In the genomic region with DNA sequence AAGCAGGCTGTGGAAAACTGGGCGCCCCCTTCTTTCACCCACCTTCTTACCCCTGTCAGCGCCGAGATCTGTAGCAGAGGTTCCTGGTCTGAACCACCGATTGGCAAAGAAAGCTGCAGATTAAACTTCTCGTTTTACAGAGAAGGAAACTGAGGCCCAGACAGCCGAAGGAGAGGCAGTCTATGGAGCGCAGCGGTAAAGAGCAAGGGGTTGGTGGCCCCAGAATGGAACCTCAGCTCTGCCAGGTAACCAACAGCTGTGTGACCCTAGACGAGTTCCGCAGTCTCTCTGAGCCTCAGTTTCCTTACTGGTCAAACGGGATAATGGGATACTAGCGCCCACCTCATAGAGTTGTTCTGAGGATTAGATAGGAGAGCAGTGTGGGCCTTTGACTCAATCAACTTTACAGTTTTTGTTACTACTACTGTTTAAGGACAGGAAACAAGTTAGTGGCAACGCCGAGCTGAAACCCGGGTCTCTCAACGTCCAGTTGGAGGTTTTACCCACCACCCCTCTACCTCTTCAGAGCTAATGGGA, we compare ENCODE assay signal across 22 cellular contexts. TPM values are rescaled to one million over a fixed set of nuclear protein-coding genes. Genes with fewer than 3 reads are reported as not detected.
DNase-seq lines count a peak whose midpoint lies in the region; ATAC-seq, FAIRE-seq and TF ChIP-seq lines count a peak whose summit lies in the region.
"Had no signal": no experiment of that assay in that cellular context is flagged by ENCODE, and none has a peak within 500 bp of the region (broad histone marks: within the 10 kb centered on the region; RNA-seq: fewer than 3 reads in every experiment).

No MANE protein-coding gene starts in this region.

- H3K4me1 ChIP-seq in kidney (ENCODE audit: control insufficient read depth in 1 of 2, insufficient read depth in 1 of 2, low read depth in 1 of 2, low read length in 2 of 2) (peaks cover 0 to 6% of the 10 kb centered on the region in 2 donors), foreskin keratinocyte (no peaks in the 10 kb centered on the region)
- H3K4me1 ChIP-seq: BE2C had no signal

- peaks cover 17% of the 10 kb centered on the region for H3K4me1 Mint-ChIP-seq in activated naive CD4-positive, alpha-beta T cell treated with anti-CD3 and anti-CD28 coated beads, Interleukin-2, amount 10 ng/mL, durations not matched to agents 7 days and 5 days
- H3K4me1 Mint-ChIP-seq in activated T-helper 2 cell treated with anti-CD3 and anti-CD28 coated beads, Interferon-gamma antibody, Interleukin-2, Interleukin-4, amounts not matched to agents 10 μg/mL and 5 μg/mL and 100 μg/mL, durations not matched to agents 14 hours and 24 hours and 36 hours (ENCODE audit: low read depth) = peaks cover 14% of the 10 kb centered on the region
- H3K4me1 Mint-ChIP-seq in stimulated activated naive B cell treated with anti-CD40 and anti-IgM and Interleukin-4, amounts not matched to agents 10 μg/mL and 1 μg/mL and 100 μg/mL, for 72 hours = peaks cover 11 to 49% of the 10 kb centered on the region in 2 donors

- no peaks in the 10 kb centered on the region for H3K9me3 ChIP-seq in kidney (ENCODE audit: control insufficient read depth in 1 of 2, low read length in 2 of 2)
- H3K9me3 ChIP-seq: BE2C had no signal

- CTCF ChIA-PET in activated naive CD4-positive, alpha-beta T cell treated with anti-CD3 and anti-CD28 coated beads, Interleukin-2, amount 10 ng/mL, durations not matched to agents 7 days and 5 days (lab: Charles Lee) = interaction anchor here (1.2 kb wide), 1 partner anchor 17 kb away, joined by 4 read pairs; no protein-coding TSS in a partner anchor

- H3K4me3 ChIP-seq in kidney (ENCODE audit: low read length in 2 of 2) = no peak overlapping the region

- intact Hi-C loops in activated T-helper 2 cell treated with anti-CD3 and anti-CD28 coated beads, Interferon-gamma antibody, Interleukin-2, Interleukin-4, amounts not matched to agents 10 μg/mL and 5 μg/mL and 100 μg/mL, durations not matched to agents 14 hours and 24 hours and 36 hours (cut with micrococcal nuclease) = loop anchor here (5.0 kb wide), 2 partner anchors 106 to 354 kb away; a partner anchor contains a TSS
- intact Hi-C loops in kidney (cut with DNase I) = no loop called here

- H3K4me3 Mint-ChIP-seq in activated naive CD4-positive, alpha-beta T cell treated with anti-CD3 and anti-CD28 coated beads, Interleukin-2, amount 10 ng/mL, durations not matched to agents 7 days and 5 days = no peak overlapping the region
- H3K4me3 Mint-ChIP-seq in activated T-helper 2 cell treated with anti-CD3 and anti-CD28 coated beads, Interferon-gamma antibody, Interleukin-2, Interleukin-4, amounts not matched to agents 10 μg/mL and 5 μg/mL and 100 μg/mL, durations not matched to agents 14 hours and 24 hours and 36 hours (ENCODE audit: low read depth) = no peak overlapping the region
- H3K4me3 Mint-ChIP-seq in stimulated activated naive B cell treated with anti-CD40 and anti-IgM and Interleukin-4, amounts not matched to agents 10 μg/mL and 1 μg/mL and 100 μg/mL, for 72 hours = peak overlapping the region in 1 of 2 donors; percentile 72

- TF ChIP-seq CTCF in kidney (IDR thresholded peaks at IDR 0.05; ENCODE audit: borderline replicate concordance, extremely low read depth, insufficient read depth) (no peak), foreskin keratinocyte (conservative IDR thresholded peaks at IDR 0.05) (no peak)

- H3K27ac ChIP-seq in kidney (ENCODE audit: low read depth in 2 of 2, low read length in 2 of 2) (peak overlapping the region; percentile 32 to 53), foreskin keratinocyte (no peak overlapping the region)

- H3K27me3 Mint-ChIP-seq in activated naive CD4-positive, alpha-beta T cell treated with anti-CD3 and anti-CD28 coated beads, Interleukin-2, amount 10 ng/mL, durations not matched to agents 7 days and 5 days = peaks cover 90% of the 10 kb centered on the region
- peaks cover 82% of the 10 kb centered on the region for H3K27me3 Mint-ChIP-seq in activated T-helper 2 cell treated with anti-CD3 and anti-CD28 coated beads, Interferon-gamma antibody, Interleukin-2, Interleukin-4, amounts not matched to agents 10 μg/mL and 5 μg/mL and 100 μg/mL, durations not matched to agents 14 hours and 24 hours and 36 hours (ENCODE audit: low read depth)
- H3K27me3 Mint-ChIP-seq in stimulated activated naive B cell treated with anti-CD40 and anti-IgM and Interleukin-4, amounts not matched to agents 10 μg/mL and 1 μg/mL and 100 μg/mL, for 72 hours = peaks cover 63 to 79% of the 10 kb centered on the region in 2 donors

- peak overlapping the region; percentile 82 for H3K27ac Mint-ChIP-seq in activated naive CD4-positive, alpha-beta T cell treated with anti-CD3 and anti-CD28 coated beads, Interleukin-2, amount 10 ng/mL, durations not matched to agents 7 days and 5 days
- no peak overlapping the region for H3K27ac Mint-ChIP-seq in activated naive CD4-positive, alpha-beta T cell treated with anti-CD3 and anti-CD28 coated beads, Interleukin-2, amount 50 U/mL, for 72 hours
- H3K27ac Mint-ChIP-seq in activated T-helper 2 cell treated with anti-CD3 and anti-CD28 coated beads, Interferon-gamma antibody, Interleukin-2, Interleukin-4, amounts not matched to agents 10 μg/mL and 5 μg/mL and 100 μg/mL, durations not matched to agents 14 hours and 24 hours and 36 hours = peak overlapping the region; percentile 42
- H3K27ac Mint-ChIP-seq in stimulated activated naive B cell treated with anti-CD40 and anti-IgM and Interleukin-4, amounts not matched to agents 10 μg/mL and 1 μg/mL and 100 μg/mL, for 72 hours = peak overlapping the region; percentile 69

- H3K9me3 Mint-ChIP-seq in activated naive CD4-positive, alpha-beta T cell treated with anti-CD3 and anti-CD28 coated beads, Interleukin-2, amount 10 ng/mL, durations not matched to agents 7 days and 5 days = no peaks in the 10 kb centered on the region
- no peaks in the 10 kb centered on the region for H3K9me3 Mint-ChIP-seq in activated naive CD4-positive, alpha-beta T cell treated with anti-CD3 and anti-CD28 coated beads, Interleukin-2, amount 50 U/mL, for 72 hours
- no peaks in the 10 kb centered on the region for H3K9me3 Mint-ChIP-seq in activated T-helper 2 cell treated with anti-CD3 and anti-CD28 coated beads, Interferon-gamma antibody, Interleukin-2, Interleukin-4, amounts not matched to agents 10 μg/mL and 5 μg/mL and 100 μg/mL, durations not matched to agents 14 hours and 24 hours and 36 hours
- H3K9me3 Mint-ChIP-seq in stimulated activated naive B cell treated with anti-CD40 and anti-IgM and Interleukin-4, amounts not matched to agents 10 μg/mL and 1 μg/mL and 100 μg/mL, for 72 hours = no peaks in the 10 kb centered on the region

- H3K36me3 ChIP-seq in kidney (ENCODE audit: control insufficient read depth in 1 of 2, insufficient read depth in 2 of 2, low read length in 2 of 2) = no peaks in the 10 kb centered on the region
- H3K36me3 ChIP-seq: BE2C had no signal

- H3K36me3 Mint-ChIP-seq in activated naive CD4-positive, alpha-beta T cell treated with anti-CD3 and anti-CD28 coated beads, Interleukin-2, amount 10 ng/mL, durations not matched to agents 7 days and 5 days = peaks cover 5% of the 10 kb centered on the region
- H3K36me3 Mint-ChIP-seq in activated naive CD4-positive, alpha-beta T cell treated with anti-CD3 and anti-CD28 coated beads, Interleukin-2, amount 50 U/mL, for 72 hours = peaks cover 0 to 13% of the 10 kb centered on the region in 2 donors
- no peaks in the 10 kb centered on the region for H3K36me3 Mint-ChIP-seq in activated T-helper 2 cell treated with anti-CD3 and anti-CD28 coated beads, Interferon-gamma antibody, Interleukin-2, Interleukin-4, amounts not matched to agents 10 μg/mL and 5 μg/mL and 100 μg/mL, durations not matched to agents 14 hours and 24 hours and 36 hours (ENCODE audit: low read depth)
- H3K36me3 Mint-ChIP-seq in stimulated activated naive B cell treated with anti-CD40 and anti-IgM and Interleukin-4, amounts not matched to agents 10 μg/mL and 1 μg/mL and 100 μg/mL, for 72 hours = no peaks in the 10 kb centered on the region

- no peak for ATAC-seq in activated naive CD4-positive, alpha-beta T cell treated with anti-CD3 and anti-CD28 coated beads, Interleukin-2, amount 50 U/mL, for 72 hours
- no peak for ATAC-seq in stimulated activated naive B cell treated with anti-CD40 and anti-IgM and Interleukin-4, amounts not matched to agents 10 μg/mL and 1 μg/mL and 100 μg/mL, for 72 hours (replicated peaks)
- ATAC-seq in GM19452 (IDR thresholded peaks at IDR 0.05; ENCODE audit: unreplicated experiment) (no peak), foreskin keratinocyte (no peak)
- ATAC-seq: esophagus mucosa, left ventricle myocardium superior, Right ventricle myocardium inferior had no signal

- H3K27me3 ChIP-seq in foreskin keratinocyte = peaks cover 97% of the 10 kb centered on the region
- H3K27me3 ChIP-seq: BE2C had no signal

- no peak for DNase-seq in activated naive CD4-positive, alpha-beta T cell treated with anti-CD3 and anti-CD28 coated beads, Interleukin-2, amount 10 ng/mL, durations not matched to agents 7 days and 5 days
- no peak for DNase-seq in activated naive CD4-positive, alpha-beta T cell treated with anti-CD3 and anti-CD28 coated beads, Interleukin-2, amount 50 U/mL, for 72 hours (ENCODE audit: low spot score in 2 of 2)
- DNase-seq in activated T-helper 2 cell treated with anti-CD3 and anti-CD28 coated beads, Interferon-gamma antibody, Interleukin-2, Interleukin-4, amounts not matched to agents 10 μg/mL and 5 μg/mL and 100 μg/mL, durations not matched to agents 14 hours and 24 hours and 36 hours (ENCODE audit: low spot score) = no peak
- DNase-seq in kidney (no peak), foreskin keratinocyte (no peak)
- no peak for DNase-seq in stimulated activated naive B cell treated with anti-CD40 and anti-IgM and Interleukin-4, amounts not matched to agents 10 μg/mL and 1 μg/mL and 100 μg/mL, for 72 hours
- DNase-seq in NK-92 treated with Interleukin-12 subunit alpha and Interleukin-12 subunit beta, amount 100 ng/mL, for 24 hours (lab: John Stamatoyannopoulos, UW) = no peak
- DNase-seq: activated CD4-positive, CD25-positive, alpha-beta regulatory T cell treated with anti-CD3 and anti-CD28 coated beads, Interleukin-2, amount 50 U/mL, for 72 hours; activated CD8-positive, alpha-beta memory T cell treated with anti-CD3 and anti-CD28 coated beads for 24 hours; amygdala; BE2C; Calu3; left ventricle myocardium superior; MM.1S; NCI-H1694 treated with DMSO at 0.1 percent for 48 hours; nucleus accumbens; OCI-M1; stimulated activated CD4-positive, alpha-beta T cell treated with anti-CD3 and anti-CD28 coated beads, Interleukin-12 subunit alpha, Interleukin-12 subunit beta, amount 100 ng/mL, for 4 hours; substantia nigra had no signal

- no peak for FAIRE-seq in kidney (lab: Jason Lieb, UNC)

- H3K9ac ChIP-seq in kidney (ENCODE audit: low read length in 2 of 2) = no peak overlapping the region

RNA-seq across cellular contexts. Expression of a gene that starts 3.1 kb away (rescaled TPM):
- not detected for total RNA-seq in activated naive CD4-positive, alpha-beta T cell treated with anti-CD3 and anti-CD28 coated beads, Interleukin-2, amount 50 U/mL, for 72 hours
- total RNA-seq in activated T-helper 2 cell treated with anti-CD3 and anti-CD28 coated beads, Interferon-gamma antibody, Interleukin-2, Interleukin-4, amounts not matched to agents 10 μg/mL and 5 μg/mL and 100 μg/mL, durations not matched to agents 14 hours and 24 hours and 36 hours = not detected in 2 replicates
- total RNA-seq in kidney = 0.66 TPM
- polyA plus RNA-seq in kidney (ENCODE audit: insufficient read depth, low read depth, low replicate concordance) = 15.0 TPM
- 0.35 TPM in 1 of 2 replicates, not detected in the other for total RNA-seq in foreskin keratinocyte
- polyA plus RNA-seq in foreskin keratinocyte = 0.21 TPM in 1 of 2 replicates, not detected in the other
- total RNA-seq: Calu3, esophagus mucosa had no signal

Comparison
In these comparisons a context has a peak if more than half of its experiments do, and no peak if none do; other contexts are left out.
1. H3K27ac Mint-ChIP-seq: peak in activated naive CD4-positive, alpha-beta T cell treated with anti-CD3 and anti-CD28 coated beads, Interleukin-2, amount 10 ng/mL, durations not matched to agents 7 days and 5 days (single experiment), activated T-helper 2 cell treated with anti-CD3 and anti-CD28 coated beads, Interferon-gamma antibody, Interleukin-2, Interleukin-4, amounts not matched to agents 10 μg/mL and 5 μg/mL and 100 μg/mL, durations not matched to agents 14 hours and 24 hours and 36 hours (single experiment) and stimulated activated naive B cell treated with anti-CD40 and anti-IgM and Interleukin-4, amounts not matched to agents 10 μg/mL and 1 μg/mL and 100 μg/mL, for 72 hours (single experiment); none in activated naive CD4-positive, alpha-beta T cell treated with anti-CD3 and anti-CD28 coated beads, Interleukin-2, amount 50 U/mL, for 72 hours (0 of 2).